Comparison of ENCODE assay signal across 2 cellular contexts in the genomic region with DNA sequence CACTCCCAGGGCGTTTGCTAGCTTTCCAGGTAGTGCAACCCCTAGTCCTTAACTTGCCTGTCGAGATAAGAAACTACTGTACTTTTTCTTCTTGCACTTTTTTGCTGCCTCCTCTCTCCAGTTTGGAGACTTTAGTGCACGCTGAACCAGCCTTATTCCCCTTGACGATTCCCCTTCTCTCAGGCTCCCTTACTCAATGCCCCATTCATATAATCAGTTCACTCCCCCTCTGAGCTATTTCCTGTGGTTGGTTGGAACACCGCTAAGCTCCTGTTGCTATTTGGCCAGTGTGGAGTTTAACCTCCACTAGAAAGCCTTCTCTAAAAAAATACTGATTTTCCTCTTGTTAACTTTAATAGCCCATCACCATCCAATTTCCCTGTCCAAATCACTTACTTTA.
TF ChIP-seq lines count a peak whose summit lies in the region.

No MANE protein-coding gene starts in this region.

TF ChIP-seq in GM23338, 12 proteins besides CTCF, POLR2A, EP300 and RAD21 (continued from another document and continues in another):
- TF ChIP-seq ZNF462 (CRISPR knock-in tag; IDR thresholded peaks at IDR 0.05) = no peak
- no peak for TF ChIP-seq EZH2 (IDR thresholded peaks at IDR 0.05; ENCODE audit: low read depth, unreplicated experiment)
- TF ChIP-seq EZH2phosphoT487 (IDR thresholded peaks at IDR 0.05; ENCODE audit: unreplicated experiment) = no peak
- TF ChIP-seq, protein P1, sequence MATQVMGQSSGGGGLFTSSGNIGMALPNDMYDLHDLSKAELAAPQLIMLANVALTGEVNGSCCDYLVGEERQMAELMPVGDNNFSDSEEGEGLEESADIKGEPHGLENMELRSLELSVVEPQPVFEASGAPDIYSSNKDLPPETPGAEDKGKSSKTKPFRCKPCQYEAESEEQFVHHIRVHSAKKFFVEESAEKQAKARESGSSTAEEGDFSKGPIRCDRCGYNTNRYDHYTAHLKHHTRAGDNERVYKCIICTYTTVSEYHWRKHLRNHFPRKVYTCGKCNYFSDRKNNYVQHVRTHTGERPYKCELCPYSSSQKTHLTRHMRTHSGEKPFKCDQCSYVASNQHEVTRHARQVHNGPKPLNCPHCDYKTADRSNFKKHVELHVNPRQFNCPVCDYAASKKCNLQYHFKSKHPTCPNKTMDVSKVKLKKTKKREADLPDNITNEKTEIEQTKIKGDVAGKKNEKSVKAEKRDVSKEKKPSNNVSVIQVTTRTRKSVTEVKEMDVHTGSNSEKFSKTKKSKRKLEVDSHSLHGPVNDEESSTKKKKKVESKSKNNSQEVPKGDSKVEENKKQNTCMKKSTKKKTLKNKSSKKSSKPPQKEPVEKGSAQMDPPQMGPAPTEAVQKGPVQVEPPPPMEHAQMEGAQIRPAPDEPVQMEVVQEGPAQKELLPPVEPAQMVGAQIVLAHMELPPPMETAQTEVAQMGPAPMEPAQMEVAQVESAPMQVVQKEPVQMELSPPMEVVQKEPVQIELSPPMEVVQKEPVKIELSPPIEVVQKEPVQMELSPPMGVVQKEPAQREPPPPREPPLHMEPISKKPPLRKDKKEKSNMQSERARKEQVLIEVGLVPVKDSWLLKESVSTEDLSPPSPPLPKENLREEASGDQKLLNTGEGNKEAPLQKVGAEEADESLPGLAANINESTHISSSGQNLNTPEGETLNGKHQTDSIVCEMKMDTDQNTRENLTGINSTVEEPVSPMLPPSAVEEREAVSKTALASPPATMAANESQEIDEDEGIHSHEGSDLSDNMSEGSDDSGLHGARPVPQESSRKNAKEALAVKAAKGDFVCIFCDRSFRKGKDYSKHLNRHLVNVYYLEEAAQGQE (IDR thresholded peaks at IDR 0.05; ENCODE audit: unreplicated experiment) = no peak
- no peak for TF ChIP-seq STAT1 (IDR thresholded peaks at IDR 0.05; ENCODE audit: unreplicated experiment)
- TF ChIP-seq NANOG (IDR thresholded peaks at IDR 0.05; ENCODE audit: borderline replicate concordance) = no peak
- TF ChIP-seq JUNB (IDR thresholded peaks at IDR 0.05; ENCODE audit: unreplicated experiment) = no peak
- TF ChIP-seq ZNF114 (CRISPR knock-in tag; IDR thresholded peaks at IDR 0.05) = no peak
- TF ChIP-seq ETS1 (IDR thresholded peaks at IDR 0.05) = no peak
- no peak for TF ChIP-seq ZNF331 (CRISPR knock-in tag; IDR thresholded peaks at IDR 0.05; ENCODE audit: low read depth)

TF ChIP-seq in K562, 482 proteins besides CTCF, POLR2A, EP300 and RAD21:
- TF ChIP-seq, protein P2, sequence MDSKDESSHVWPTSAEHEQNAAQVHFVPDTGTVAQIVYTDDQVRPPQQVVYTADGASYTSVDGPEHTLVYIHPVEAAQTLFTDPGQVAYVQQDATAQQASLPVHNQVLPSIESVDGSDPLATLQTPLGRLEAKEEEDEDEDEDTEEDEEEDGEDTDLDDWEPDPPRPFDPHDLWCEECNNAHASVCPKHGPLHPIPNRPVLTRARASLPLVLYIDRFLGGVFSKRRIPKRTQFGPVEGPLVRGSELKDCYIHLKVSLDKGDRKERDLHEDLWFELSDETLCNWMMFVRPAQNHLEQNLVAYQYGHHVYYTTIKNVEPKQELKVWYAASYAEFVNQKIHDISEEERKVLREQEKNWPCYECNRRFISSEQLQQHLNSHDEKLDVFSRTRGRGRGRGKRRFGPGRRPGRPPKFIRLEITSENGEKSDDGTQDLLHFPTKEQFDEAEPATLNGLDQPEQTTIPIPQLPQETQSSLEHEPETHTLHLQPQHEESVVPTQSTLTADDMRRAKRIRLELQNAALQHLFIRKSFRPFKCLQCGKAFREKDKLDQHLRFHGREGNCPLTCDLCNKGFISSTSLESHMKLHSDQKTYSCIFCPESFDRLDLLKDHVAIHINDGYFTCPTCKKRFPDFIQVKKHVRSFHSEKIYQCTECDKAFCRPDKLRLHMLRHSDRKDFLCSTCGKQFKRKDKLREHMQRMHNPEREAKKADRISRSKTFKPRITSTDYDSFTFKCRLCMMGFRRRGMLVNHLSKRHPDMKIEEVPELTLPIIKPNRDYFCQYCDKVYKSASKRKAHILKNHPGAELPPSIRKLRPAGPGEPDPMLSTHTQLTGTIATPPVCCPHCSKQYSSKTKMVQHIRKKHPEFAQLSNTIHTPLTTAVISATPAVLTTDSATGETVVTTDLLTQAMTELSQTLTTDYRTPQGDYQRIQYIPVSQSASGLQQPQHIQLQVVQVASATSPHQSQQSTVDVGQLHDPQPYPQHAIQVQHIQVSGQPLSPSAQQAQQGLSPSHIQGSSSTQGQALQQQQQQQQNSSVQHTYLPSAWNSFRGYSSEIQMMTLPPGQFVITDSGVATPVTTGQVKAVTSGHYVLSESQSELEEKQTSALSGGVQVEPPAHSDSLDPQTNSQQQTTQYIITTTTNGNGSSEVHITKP (IDR thresholded peaks at IDR 0.05; ENCODE audit: partially characterized antibody) = no peak
- TF ChIP-seq ZNF23 (CRISPR knock-in tag; IDR thresholded peaks at IDR 0.05) (no peak), RREB1 (CRISPR knock-in tag; IDR thresholded peaks at IDR 0.05) (no peak), IRF2 (CRISPR knock-in tag; IDR thresholded peaks at IDR 0.05) (no peak)
